ENCODE assay signal across 11 cellular contexts in genomic region chr9:9612270-9612669, GRCh38.
DNase-seq lines count a peak whose midpoint lies in the region; ATAC-seq and TF ChIP-seq lines count a peak whose summit lies in the region.
"Had no signal": no experiment of that assay in that cellular context is flagged by ENCODE, and none has a peak within 500 bp of the region (broad histone marks: within the 10 kb centered on the region; RNA-seq: fewer than 3 reads in every experiment).

No MANE protein-coding gene starts in this region.

- 61 to 75% methylated on average over 3 of the region's 3 CpGs for WGBS in heart right ventricle, 2 donors
- WGBS in sigmoid colon, 2 donors: 15 to 29% methylated on average over 3 of the region's 3 CpGs

- no peak overlapping the region for H3K4me3 ChIP-seq in heart right ventricle
- no peak overlapping the region for H3K4me3 ChIP-seq in sigmoid colon
- no peak overlapping the region for H3K4me3 ChIP-seq in tibial artery

- no peak overlapping the region for H3K27ac ChIP-seq in CD4-positive, alpha-beta T cell (ENCODE audit: low read depth, low read length)
- H3K27ac ChIP-seq in heart right ventricle (no peak overlapping the region), sigmoid colon (no peak overlapping the region), tibial artery (peak overlapping the region in 1 of 2 donors; percentile 9)

- no peak for TF ChIP-seq CTCF in CD4-positive, alpha-beta T cell (IDR thresholded peaks at IDR 0.05)
- TF ChIP-seq CTCF in heart right ventricle (IDR thresholded peaks at IDR 0.05) (no peak), sigmoid colon (IDR thresholded peaks at IDR 0.05) (no peak), tibial artery (IDR thresholded peaks at IDR 0.05) (no peak)

- H3K9me3 ChIP-seq in CD4-positive, alpha-beta T cell (ENCODE audit: control insufficient read depth, low read length): no peaks in the 10 kb centered on the region
- H3K9me3 ChIP-seq in heart right ventricle (no peaks in the 10 kb centered on the region), sigmoid colon (no peaks in the 10 kb centered on the region), tibial artery (no peaks in the 10 kb centered on the region)

- CTCF ChIA-PET in CD4-positive, alpha-beta T cell (lab: Charles Lee): no interaction called here

- peaks cover 12% of the 10 kb centered on the region for H3K4me1 Mint-ChIP-seq in CD4-positive, alpha-beta T cell (ENCODE audit: low read depth)

- H3K27me3 ChIP-seq in CD4-positive, alpha-beta T cell (ENCODE audit: control insufficient read depth, insufficient read depth, low read length): no peaks in the 10 kb centered on the region
- H3K27me3 ChIP-seq in heart right ventricle (no peaks in the 10 kb centered on the region), sigmoid colon (no peaks in the 10 kb centered on the region), tibial artery (no peaks in the 10 kb centered on the region)

- no peaks in the 10 kb centered on the region for H3K27me3 Mint-ChIP-seq in CD4-positive, alpha-beta T cell

- POLR2A ChIA-PET in CD4-positive, alpha-beta T cell (lab: Charles Lee): no interaction called here

- DNase-seq in CD4-positive, alpha-beta T cell: no peak
- DNase-seq in NCI-H524 (lab: John Stamatoyannopoulos, UW) (peak; percentile 53 to 89), heart right ventricle (no peak), HK-2 (ENCODE audit: unreplicated experiment) (no peak), sigmoid colon (no peak), tibial artery (no peak)
- DNase-seq: effector memory CD4-positive, alpha-beta T cell; GOT3; NK-92 treated with Interleukin-12 subunit alpha and Interleukin-12 subunit beta, amount 100 ng/mL, for 24 hours had no signal

- H3K36me3 ChIP-seq in heart right ventricle: no peaks in the 10 kb centered on the region
- H3K36me3 ChIP-seq in sigmoid colon: no peaks in the 10 kb centered on the region
- no peaks in the 10 kb centered on the region for H3K36me3 ChIP-seq in tibial artery

- no peak for TF ChIP-seq POLR2A in sigmoid colon (IDR thresholded peaks at IDR 0.05)

- H3K4me1 ChIP-seq in heart right ventricle: no peaks in the 10 kb centered on the region
- H3K4me1 ChIP-seq in sigmoid colon: no peaks in the 10 kb centered on the region
- H3K4me1 ChIP-seq in tibial artery: peaks cover 0 to 28% (median 0%) of the 10 kb centered on the region in 4 donors

- no peak overlapping the region for H3K27ac Mint-ChIP-seq in CD4-positive, alpha-beta T cell

- no peak for ATAC-seq in CD4-positive, alpha-beta T cell (ENCODE audit: poor library complexity)
- ATAC-seq in GM19463 (IDR thresholded peaks at IDR 0.05; ENCODE audit: unreplicated experiment): peak; percentile 73
- ATAC-seq in HG03280 (IDR thresholded peaks at IDR 0.05; ENCODE audit: unreplicated experiment): peak; percentile 84
- no peak for ATAC-seq in heart right ventricle

- no peaks in the 10 kb centered on the region for H3K36me3 Mint-ChIP-seq in CD4-positive, alpha-beta T cell (ENCODE audit: low read depth)

- intact Hi-C loops in CD4-positive, alpha-beta T cell (cut with DNase I, micrococcal nuclease): no loop called here
- intact Hi-C loops in heart right ventricle (cut with DNase I): no loop called here
- intact Hi-C loops in sigmoid colon (cut with DNase I): no loop called here
- intact Hi-C loops in tibial artery (cut with DNase I; ENCODE audit: low total_unique reads): no loop called here

- no peaks in the 10 kb centered on the region for H3K9me3 Mint-ChIP-seq in CD4-positive, alpha-beta T cell

- H3K4me3 Mint-ChIP-seq in CD4-positive, alpha-beta T cell: peak overlapping the region; percentile 9

- TF ChIP-seq EP300 in sigmoid colon (IDR thresholded peaks at IDR 0.05): no peak

Comparison
In these comparisons a context has a peak if more than half of its experiments do, and no peak if none do; other contexts are left out.
1. ATAC-seq: peak in GM19463 (single experiment) and HG03280 (single experiment); none in CD4-positive, alpha-beta T cell (single experiment) and heart right ventricle (0 of 8).
2. DNase-seq: peak in NCI-H524 (2 of 2); none in CD4-positive, alpha-beta T cell (0 of 10), heart right ventricle (0 of 2), HK-2 (single experiment), sigmoid colon (single experiment) and tibial artery (0 of 2).